10 cellular contexts compared by ENCODE assay signal in genomic region chr1:233364026-233364425, GRCh38. TPM values are rescaled to one million over a fixed set of nuclear protein-coding genes. Genes with fewer than 3 reads are reported as not detected.
DNase-seq lines count a peak whose midpoint lies in the region; ATAC-seq and TF ChIP-seq lines count a peak whose summit lies in the region.
"Had no signal": no experiment of that assay in that cellular context is flagged by ENCODE, and none has a peak within 500 bp of the region (broad histone marks: within the 10 kb centered on the region; RNA-seq: fewer than 3 reads in every experiment).

No MANE protein-coding gene starts in this region.

- H3K9me3 Mint-ChIP-seq in WTC11 = no peaks in the 10 kb centered on the region
- H3K9me3 Mint-ChIP-seq: CD8-positive, alpha-beta memory T cell had no signal

- CTCF ChIA-PET in WTC11 (lab: Charles Lee) = interaction anchor here (1.2 to 1.8 kb wide), 3 partner anchors 13 to 747 kb away, joined by 4 to 6 read pairs (median 5); no protein-coding TSS in a partner anchor

- peaks cover 65% of the 10 kb centered on the region for H3K4me1 Mint-ChIP-seq in WTC11
- H3K4me1 Mint-ChIP-seq: CD8-positive, alpha-beta memory T cell had no signal

- DNase-seq in Caki2 (ENCODE audit: low read depth) (peak; percentile 57), WTC11 (ENCODE audit: low spot score) (no peak), kidney tubule cell (ENCODE audit: low spot score) (peak; percentile 58), activated gamma-delta T cell (lab: John Stamatoyannopoulos, UW) (no peak), cerebellar nuclear complex (lab: John Stamatoyannopoulos, UW) (no peak)
- DNase-seq: CD8-positive, alpha-beta memory T cell; DMS 273 treated with DMSO at 0.1 percent for 48 hours had no signal

- no peak for ATAC-seq in WTC11
- no peak for ATAC-seq in HG02870 (IDR thresholded peaks at IDR 0.05; ENCODE audit: unreplicated experiment)
- ATAC-seq: HCT116 had no signal

- no peaks in the 10 kb centered on the region for H3K27me3 Mint-ChIP-seq in WTC11 (ENCODE audit: low read depth)

- POLR2A ChIA-PET in WTC11 (lab: Charles Lee) = interaction anchor here (0.6 kb wide), 1 partner anchor 1740 kb away, joined by 4 read pairs; no protein-coding TSS in a partner anchor

- in situ Hi-C loops in Caki2 (cut with HindIII; ENCODE audit: low pct_unique_long_range_greater_than_20kb, low sequenced_read_pairs) = no loop called here

- TF ChIP-seq CTCF in WTC11 (IDR thresholded peaks at IDR 0.05) = no peak

- no peak overlapping the region for H3K4me3 Mint-ChIP-seq in WTC11
- H3K4me3 Mint-ChIP-seq: CD8-positive, alpha-beta memory T cell had no signal

- H3K36me3 Mint-ChIP-seq in WTC11 = peaks cover 6% of the 10 kb centered on the region

- peak overlapping the region; percentile 46; the same call in 1 of the 2 replicates for H3K27ac Mint-ChIP-seq in WTC11

TF ChIP-seq in WTC11, 78 proteins besides CTCF, POLR2A, EP300 and RAD21:
- no peak for TF ChIP-seq CDX4 (CRISPR knock-in tag; IDR thresholded peaks at IDR 0.05; ENCODE audit: borderline replicate concordance)
- TF ChIP-seq ESRRA (CRISPR knock-in tag; IDR thresholded peaks at IDR 0.05; ENCODE audit: borderline replicate concordance) = no peak
- no peak for TF ChIP-seq ZSCAN18 (CRISPR knock-in tag; IDR thresholded peaks at IDR 0.05)
- TF ChIP-seq ZNF121 (CRISPR knock-in tag; IDR thresholded peaks at IDR 0.05) = no peak
- TF ChIP-seq MLX (CRISPR knock-in tag; IDR thresholded peaks at IDR 0.05) = no peak
- no peak for TF ChIP-seq IRF1 (CRISPR knock-in tag; IDR thresholded peaks at IDR 0.05)
- TF ChIP-seq TP53 (CRISPR knock-in tag; IDR thresholded peaks at IDR 0.05) = no peak
- no peak for TF ChIP-seq RELA (CRISPR knock-in tag; IDR thresholded peaks at IDR 0.05; ENCODE audit: borderline replicate concordance)
- no peak for TF ChIP-seq ZNF532 (CRISPR knock-in tag; IDR thresholded peaks at IDR 0.05; ENCODE audit: borderline replicate concordance)
- TF ChIP-seq ZNF263 (CRISPR knock-in tag; IDR thresholded peaks at IDR 0.05; ENCODE audit: low read depth) = no peak
- no peak for TF ChIP-seq GABPB1 (CRISPR knock-in tag; IDR thresholded peaks at IDR 0.05)

RNA-seq across cellular contexts. Expression of gene MAP3K21, which starts 36.5 kb away (rescaled TPM):
- total RNA-seq in Caki2 (2014; rRNA removed; shearing (Covaris generic); ENCODE audit: low replicate concordance) = 4.9 and 6.6 TPM in 2 replicates
- total RNA-seq in WTC11 (2021) = 21.1 to 24.0 TPM (median 23.0 TPM) in 3 replicates
- total RNA-seq: GM23248 had no signal

Comparison
In these comparisons a context has a peak if more than half of its experiments do, and no peak if none do; other contexts are left out.
1. DNase-seq: peak in Caki2 (single experiment) and kidney tubule cell (single experiment); none in WTC11 (single experiment), activated gamma-delta T cell (single experiment) and cerebellar nuclear complex (0 of 2).